ENCODE assay signal across 13 cellular contexts in genomic region chr11:103862049-103862826, GRCh38.
DNase-seq lines count a peak whose midpoint lies in the region; ATAC-seq and TF ChIP-seq lines count a peak whose summit lies in the region.
"Had no signal": no experiment of that assay in that cellular context is flagged by ENCODE, and none has a peak within 500 bp of the region (broad histone marks: within the 10 kb centered on the region; RNA-seq: fewer than 3 reads in every experiment).

No MANE protein-coding gene starts in this region.

- ATAC-seq in GM19438 (IDR thresholded peaks at IDR 0.05; ENCODE audit: low read depth, unreplicated experiment) (peak; percentile 69), HG02973 (IDR thresholded peaks at IDR 0.05; ENCODE audit: unreplicated experiment) (peak; percentile 41)

- no peak overlapping the region for H3K9ac ChIP-seq in OCI-LY3 (ENCODE audit: low read length)
- H3K9ac ChIP-seq: KMS-11 had no signal

- 0 out of 2 replicates have a peak, but pooled peaks cover 6% of the 10 kb centered on the region for H3K27me3 ChIP-seq in OCI-LY3 (ENCODE audit: low read depth, low read length)
- no peaks in the 10 kb centered on the region for H3K27me3 ChIP-seq in osteoblast (ENCODE audit: insufficient read depth, low read length)
- H3K27me3 ChIP-seq: breast epithelium, testis had no signal

- DNase-seq in osteoblast (ENCODE audit: insufficient read length, low spot score, missing footprints) (no peak), GM20000 (ENCODE audit: low spot score) (no peak), islet precursor cell (no peak), T-helper 9 cell (no peak)
- DNase-seq: mesenchymal stem cell, SHP77 treated with DMSO at 0.1 percent for 48 hours, testis had no signal

- H3K36me3 ChIP-seq in OCI-LY3 (replicated peaks; ENCODE audit: low read depth, low read length): no peaks in the 10 kb centered on the region
- H3K36me3 ChIP-seq in osteoblast (ENCODE audit: insufficient read depth, low read length): no peaks in the 10 kb centered on the region
- H3K36me3 ChIP-seq: breast epithelium had no signal

- H3K9me3 ChIP-seq in OCI-LY3 (ENCODE audit: insufficient read depth, low read length) (no peaks in the 10 kb centered on the region), osteoblast (ENCODE audit: low read depth, low read length) (no peaks in the 10 kb centered on the region)
- H3K9me3 ChIP-seq: breast epithelium, testis had no signal

- peaks cover 11% of the 10 kb centered on the region for H3K4me1 ChIP-seq in OCI-LY3 (ENCODE audit: low read length)
- no peaks in the 10 kb centered on the region for H3K4me1 ChIP-seq in osteoblast (ENCODE audit: insufficient read depth, low read length)
- H3K4me1 ChIP-seq: breast epithelium, testis had no signal

- H3K27ac ChIP-seq in OCI-LY3 (ENCODE audit: low read length): no peak overlapping the region
- H3K27ac ChIP-seq in osteoblast (ENCODE audit: low read depth, low read length): no peak overlapping the region
- H3K27ac ChIP-seq: breast epithelium, KMS-11, testis had no signal

- H3K79me2 ChIP-seq in OCI-LY3 (ENCODE audit: low read length): no peaks in the 10 kb centered on the region
- no peaks in the 10 kb centered on the region for H3K79me2 ChIP-seq in osteoblast (ENCODE audit: insufficient read depth, low read length)

- TF ChIP-seq CTCF in GM12875 (IDR thresholded peaks at IDR 0.05; ENCODE audit: borderline replicate concordance, insufficient read depth, low read depth, low read length): 0 out of 2 replicates have a peak, but pooled peaks have one; percentile 9
- peak; percentile 53 for TF ChIP-seq CTCF in OCI-LY3 (IDR thresholded peaks at IDR 0.05; ENCODE audit: low read depth, low read length)
- no peak for TF ChIP-seq CTCF in osteoblast (IDR thresholded peaks at IDR 0.05; ENCODE audit: extremely low read depth, low read depth, low read length)
- no peak for TF ChIP-seq CTCF in GM20000 (IDR thresholded peaks at IDR 0.05; ENCODE audit: extremely low read depth, missing control alignments)

- H3K4me2 ChIP-seq in OCI-LY3 (ENCODE audit: low read length): peak overlapping the region; percentile 71
- no peak overlapping the region for H3K4me2 ChIP-seq in osteoblast (ENCODE audit: insufficient read depth, low read length)
- H3K4me2 ChIP-seq: KMS-11 had no signal

- H3K4me3 ChIP-seq in GM12875 (ENCODE audit: low read depth, low read length) (no peak overlapping the region), OCI-LY3 (ENCODE audit: low read length) (peak overlapping the region; percentile 49), osteoblast (ENCODE audit: insufficient read depth, low read length) (no peak overlapping the region)
- H3K4me3 ChIP-seq: breast epithelium, testis had no signal

- H4K20me1 ChIP-seq in OCI-LY3 (ENCODE audit: insufficient read depth, low read length): no peaks in the 10 kb centered on the region
- H4K20me1 ChIP-seq in osteoblast (ENCODE audit: insufficient read depth, low read length): no peaks in the 10 kb centered on the region

- no peak overlapping the region for H2AFZ ChIP-seq in OCI-LY3 (ENCODE audit: low read depth, low read length)
- H2AFZ ChIP-seq in osteoblast (ENCODE audit: low read length): no peak overlapping the region

Comparison
In these comparisons a context has a peak if more than half of its experiments do, and no peak if none do; other contexts are left out.
1. CTCF ChIP-seq: peak in GM12875 (single experiment) and OCI-LY3 (single experiment); none in osteoblast (single experiment) and GM20000 (single experiment).